25 cellular contexts compared by ENCODE assay signal in the genomic region with DNA sequence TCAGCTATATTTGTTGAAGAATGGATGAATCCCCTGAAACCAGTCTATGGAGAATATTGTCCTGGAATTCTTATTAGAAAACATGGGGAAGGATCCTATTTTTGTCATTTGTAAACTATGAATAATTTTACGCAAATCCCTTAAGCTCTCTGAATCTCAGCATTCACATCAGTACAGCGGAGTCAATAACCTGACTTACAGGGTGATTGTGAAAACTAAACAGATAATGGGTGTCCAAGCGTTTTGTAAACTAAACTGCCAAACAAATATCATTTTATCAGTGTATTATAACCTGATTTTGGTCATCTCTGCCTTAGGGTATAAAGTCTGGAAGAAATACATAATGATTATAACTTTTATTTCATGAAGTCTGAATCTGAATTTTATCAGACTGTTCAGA. TPM values are rescaled to one million over a fixed set of nuclear protein-coding genes. Genes with fewer than 3 reads are reported as not detected.
"Had no signal": no experiment of that assay in that cellular context is flagged by ENCODE, and none has a peak within 500 bp of the region (broad histone marks: within the 10 kb centered on the region; RNA-seq: fewer than 3 reads in every experiment).

No MANE protein-coding gene starts in this region.

- H3K4me2 ChIP-seq: neural progenitor cell had no signal

- H3K79me2 ChIP-seq: parathyroid adenoma had no signal

- H3K36me3 ChIP-seq: gastrocnemius medialis, heart right ventricle, neural progenitor cell, prostate gland, sigmoid colon, stomach, thoracic aorta, transverse colon had no signal

- DNase-seq: cortex of kidney; dorsolateral prefrontal cortex; effector CD8-positive, alpha-beta T cell; gastrocnemius medialis; heart right ventricle; left colon; mammary epithelial cell; midbrain; occipital lobe; sigmoid colon; stimulated activated CD4-positive, alpha-beta T cell treated with anti-CD3 and anti-CD28 coated beads, Interleukin-12 subunit alpha, Interleukin-12 subunit beta, amount 100 ng/mL, for 4 hours; stimulated activated naive CD4-positive, alpha-beta T cell; stomach; substantia nigra; transverse colon had no signal

- H3K4me1 ChIP-seq: gastrocnemius medialis, neural progenitor cell, parathyroid adenoma, prostate gland, stomach, transverse colon had no signal

- ATAC-seq: left colon; natural killer cell treated with Interleukin-12 subunit alpha and Interleukin-12 subunit beta and Interleukin-15 and Interleukin-18, amount 100 ng/mL, for 72 hours had no signal

- H3K9ac ChIP-seq: neural progenitor cell, parathyroid adenoma had no signal

- H2AFZ ChIP-seq: neural progenitor cell, parathyroid adenoma had no signal

- H3K27ac ChIP-seq: dorsolateral prefrontal cortex, neural progenitor cell, parathyroid adenoma, prostate gland, sigmoid colon, skin epidermis, stomach, thoracic aorta, transverse colon had no signal

- H3K4me3 ChIP-seq: dorsolateral prefrontal cortex, gastrocnemius medialis, heart right ventricle, neural progenitor cell, prostate gland, sigmoid colon, skin epidermis, stomach, thoracic aorta, transverse colon had no signal

- H3K9me3 ChIP-seq: gastrocnemius medialis, heart right ventricle, prostate gland, sigmoid colon, stomach, thoracic aorta, transverse colon had no signal

- H3K27me3 ChIP-seq: gastrocnemius medialis, heart right ventricle, neural progenitor cell, sigmoid colon, stomach, transverse colon had no signal

RNA-seq across cellular contexts. Expression of a gene that starts 10.0 kb away (rescaled TPM):
- total RNA-seq: fibroblast of lung; mammary epithelial cell; natural killer cell treated with Interleukin-12 subunit alpha and Interleukin-12 subunit beta and Interleukin-15 and Interleukin-18, amount 100 ng/mL, for 72 hours; occipital lobe; renal cortical epithelial cell had no signal
- polyA plus RNA-seq: fibroblast of lung, keratinocyte, mammary epithelial cell had no signal

RNA-seq across cellular contexts. Expression of a gene that starts 19.4 kb away (rescaled TPM):
- total RNA-seq: dorsolateral prefrontal cortex; left colon; natural killer cell treated with Interleukin-12 subunit alpha and Interleukin-12 subunit beta and Interleukin-15 and Interleukin-18, amount 100 ng/mL, for 72 hours; occipital lobe; transverse colon; ureter had no signal
- polyA plus RNA-seq: keratinocyte, mammary epithelial cell, stomach had no signal

RNA-seq across cellular contexts. Expression of a gene that starts 52.3 kb away (rescaled TPM):
- total RNA-seq: natural killer cell treated with Interleukin-12 subunit alpha and Interleukin-12 subunit beta and Interleukin-15 and Interleukin-18, amount 100 ng/mL, for 72 hours had no signal
